Comparison of ENCODE assay signal across 10 cellular contexts in genomic region chr5:139297439-139298133, GRCh38. TPM values are rescaled to one million over a fixed set of nuclear protein-coding genes. Genes with fewer than 3 reads are reported as not detected.
A peak's percentile ranks its signal among the peaks of the same experiment; 100 is the strongest.
DNase-seq lines count a peak whose midpoint lies in the region; ATAC-seq and TF ChIP-seq lines count a peak whose summit lies in the region.
"Had no signal": no experiment of that assay in that cellular context is flagged by ENCODE, and none has a peak within 500 bp of the region (broad histone marks: within the 10 kb centered on the region; RNA-seq: fewer than 3 reads in every experiment).

No MANE protein-coding gene starts in this region.

- CTCF ChIA-PET in activated naive CD4-positive, alpha-beta T cell treated with anti-CD3 and anti-CD28 coated beads, Interleukin-2, amount 10 ng/mL, durations not matched to agents 7 days and 5 days (lab: Charles Lee) = interaction anchor here (1.0 to 1.1 kb wide), 2 partner anchors 22 to 97 kb away, joined by 3 read pairs; partner anchors contain the start of gene PROB1
- CTCF ChIA-PET in WTC11 (lab: Charles Lee) = no interaction called here

- ATAC-seq in WTC11 (no peak), GM18907 (IDR thresholded peaks at IDR 0.05; ENCODE audit: unreplicated experiment) (no peak)
- no peak for ATAC-seq in stimulated activated memory B cell treated with anti-CD40 and anti-IgM and Interleukin-4, amounts not matched to agents 10 μg/mL and 1 μg/mL and 100 μg/mL, for 72 hours

- H3K4me1 Mint-ChIP-seq in activated naive CD4-positive, alpha-beta T cell treated with anti-CD3 and anti-CD28 coated beads, Interleukin-2, amount 10 ng/mL, durations not matched to agents 7 days and 5 days = peaks cover 72% of the 10 kb centered on the region
- peaks cover 61% of the 10 kb centered on the region for H3K4me1 Mint-ChIP-seq in WTC11
- H3K4me1 Mint-ChIP-seq in stimulated activated memory B cell treated with anti-CD40 and anti-IgM and Interleukin-4, amounts not matched to agents 10 μg/mL and 1 μg/mL and 100 μg/mL, for 72 hours = peaks cover 74% of the 10 kb centered on the region

- H3K9me3 Mint-ChIP-seq in activated naive CD4-positive, alpha-beta T cell treated with anti-CD3 and anti-CD28 coated beads, Interleukin-2, amount 10 ng/mL, durations not matched to agents 7 days and 5 days = no peaks in the 10 kb centered on the region
- H3K9me3 Mint-ChIP-seq in WTC11 = no peaks in the 10 kb centered on the region
- no peaks in the 10 kb centered on the region for H3K9me3 Mint-ChIP-seq in stimulated activated memory B cell treated with anti-CD40 and anti-IgM and Interleukin-4, amounts not matched to agents 10 μg/mL and 1 μg/mL and 100 μg/mL, for 72 hours

- H3K36me3 ChIP-seq in iPS-20b (ENCODE audit: insufficient read depth, low read depth, low read length) = peaks cover 41% of the 10 kb centered on the region; the same call in 1 of the 2 replicates
- H3K36me3 ChIP-seq: thyroid gland had no signal

- H3K9me3 ChIP-seq in iPS-20b (ENCODE audit: insufficient read depth, low read depth, low read length) = no peaks in the 10 kb centered on the region
- H3K9me3 ChIP-seq: thyroid gland had no signal

- no peak for DNase-seq in activated naive CD4-positive, alpha-beta T cell treated with anti-CD3 and anti-CD28 coated beads, Interleukin-2, amount 10 ng/mL, durations not matched to agents 7 days and 5 days
- no peak for DNase-seq in activated naive CD4-positive, alpha-beta T cell treated with Interleukin-2 at 50 U/mL for 16 hours
- DNase-seq in WTC11 (ENCODE audit: low spot score) (no peak), NCI-H1048 (lab: John Stamatoyannopoulos, UW) (no peak), SKM-1 (lab: John Stamatoyannopoulos, UW; ENCODE audit: unreplicated experiment) (no peak)
- DNase-seq: GOT3 had no signal

- H3K36me3 Mint-ChIP-seq in activated naive CD4-positive, alpha-beta T cell treated with anti-CD3 and anti-CD28 coated beads, Interleukin-2, amount 10 ng/mL, durations not matched to agents 7 days and 5 days = peaks cover 30% of the 10 kb centered on the region
- H3K36me3 Mint-ChIP-seq in WTC11 = peaks cover 24% of the 10 kb centered on the region
- H3K36me3 Mint-ChIP-seq in stimulated activated memory B cell treated with anti-CD40 and anti-IgM and Interleukin-4, amounts not matched to agents 10 μg/mL and 1 μg/mL and 100 μg/mL, for 72 hours = peaks cover 36% of the 10 kb centered on the region

- H3K4me3 Mint-ChIP-seq in activated naive CD4-positive, alpha-beta T cell treated with anti-CD3 and anti-CD28 coated beads, Interleukin-2, amount 10 ng/mL, durations not matched to agents 7 days and 5 days = peak overlapping the region; percentile 32
- peak overlapping the region; percentile 99 for H3K4me3 Mint-ChIP-seq in WTC11
- H3K4me3 Mint-ChIP-seq in stimulated activated memory B cell treated with anti-CD40 and anti-IgM and Interleukin-4, amounts not matched to agents 10 μg/mL and 1 μg/mL and 100 μg/mL, for 72 hours = peak overlapping the region; percentile 33

- H3K27ac ChIP-seq in iPS-20b (ENCODE audit: low read length) = no peak overlapping the region

- no peak for TF ChIP-seq CTCF in WTC11 (IDR thresholded peaks at IDR 0.05)

- peak overlapping the region; percentile 96 for H3K4me3 ChIP-seq in iPS-20b (ENCODE audit: low read length)
- H3K4me3 ChIP-seq: thyroid gland had no signal

- peaks cover 3% of the 10 kb centered on the region for H3K27me3 Mint-ChIP-seq in activated naive CD4-positive, alpha-beta T cell treated with anti-CD3 and anti-CD28 coated beads, Interleukin-2, amount 10 ng/mL, durations not matched to agents 7 days and 5 days
- H3K27me3 Mint-ChIP-seq in WTC11 (ENCODE audit: low read depth) = no peaks in the 10 kb centered on the region
- no peaks in the 10 kb centered on the region for H3K27me3 Mint-ChIP-seq in stimulated activated memory B cell treated with anti-CD40 and anti-IgM and Interleukin-4, amounts not matched to agents 10 μg/mL and 1 μg/mL and 100 μg/mL, for 72 hours

- peak overlapping the region; percentile 4; the same call in 1 of the 2 replicates for H3K9ac ChIP-seq in iPS-20b (ENCODE audit: low read depth, low read length)

- H3K27me3 ChIP-seq in iPS-20b (ENCODE audit: insufficient read depth, low read length) = no peaks in the 10 kb centered on the region
- H3K27me3 ChIP-seq: thyroid gland had no signal

- peak overlapping the region; percentile 47 for H3K27ac Mint-ChIP-seq in activated naive CD4-positive, alpha-beta T cell treated with anti-CD3 and anti-CD28 coated beads, Interleukin-2, amount 10 ng/mL, durations not matched to agents 7 days and 5 days
- H3K27ac Mint-ChIP-seq in WTC11 = peak overlapping the region; percentile 58
- peak overlapping the region; percentile 63 for H3K27ac Mint-ChIP-seq in stimulated activated memory B cell treated with anti-CD40 and anti-IgM and Interleukin-4, amounts not matched to agents 10 μg/mL and 1 μg/mL and 100 μg/mL, for 72 hours

- peaks cover 34% of the 10 kb centered on the region for H3K4me1 ChIP-seq in iPS-20b (ENCODE audit: insufficient read depth, low read length)

- POLR2A ChIA-PET in WTC11 (lab: Charles Lee) = interaction anchor here (0.6 to 1.6 kb wide), 6 partner anchors 11 to 722 kb away, joined by 3 to 7 read pairs (median 3); no protein-coding TSS in a partner anchor

TF ChIP-seq in WTC11, 78 proteins besides CTCF, POLR2A, EP300 and RAD21:
- TF ChIP-seq MYBL2 (CRISPR knock-in tag; IDR thresholded peaks at IDR 0.05) (no peak), ZNF423 (CRISPR knock-in tag; IDR thresholded peaks at IDR 0.05) (no peak), CDX4 (CRISPR knock-in tag; IDR thresholded peaks at IDR 0.05; ENCODE audit: borderline replicate concordance) (no peak), MLX (CRISPR knock-in tag; IDR thresholded peaks at IDR 0.05) (no peak), ZNF416 (CRISPR knock-in tag; IDR thresholded peaks at IDR 0.05) (no peak), ATF1 (CRISPR knock-in tag; IDR thresholded peaks at IDR 0.05) (no peak)
- TF ChIP-seq, protein P1, sequence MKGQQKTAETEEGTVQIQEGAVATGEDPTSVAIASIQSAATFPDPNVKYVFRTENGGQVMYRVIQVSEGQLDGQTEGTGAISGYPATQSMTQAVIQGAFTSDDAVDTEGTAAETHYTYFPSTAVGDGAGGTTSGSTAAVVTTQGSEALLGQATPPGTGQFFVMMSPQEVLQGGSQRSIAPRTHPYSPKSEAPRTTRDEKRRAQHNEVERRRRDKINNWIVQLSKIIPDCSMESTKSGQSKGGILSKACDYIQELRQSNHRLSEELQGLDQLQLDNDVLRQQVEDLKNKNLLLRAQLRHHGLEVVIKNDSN (CRISPR knock-in tag; IDR thresholded peaks at IDR 0.05) = no peak
- TF ChIP-seq, protein P2, sequence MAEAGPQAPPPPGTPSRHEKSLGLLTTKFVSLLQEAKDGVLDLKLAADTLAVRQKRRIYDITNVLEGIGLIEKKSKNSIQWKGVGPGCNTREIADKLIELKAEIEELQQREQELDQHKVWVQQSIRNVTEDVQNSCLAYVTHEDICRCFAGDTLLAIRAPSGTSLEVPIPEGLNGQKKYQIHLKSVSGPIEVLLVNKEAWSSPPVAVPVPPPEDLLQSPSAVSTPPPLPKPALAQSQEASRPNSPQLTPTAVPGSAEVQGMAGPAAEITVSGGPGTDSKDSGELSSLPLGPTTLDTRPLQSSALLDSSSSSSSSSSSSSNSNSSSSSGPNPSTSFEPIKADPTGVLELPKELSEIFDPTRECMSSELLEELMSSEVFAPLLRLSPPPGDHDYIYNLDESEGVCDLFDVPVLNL (CRISPR knock-in tag; IDR thresholded peaks at IDR 0.05; ENCODE audit: borderline replicate concordance, low read depth) = no peak
- TF ChIP-seq, protein P3, sequence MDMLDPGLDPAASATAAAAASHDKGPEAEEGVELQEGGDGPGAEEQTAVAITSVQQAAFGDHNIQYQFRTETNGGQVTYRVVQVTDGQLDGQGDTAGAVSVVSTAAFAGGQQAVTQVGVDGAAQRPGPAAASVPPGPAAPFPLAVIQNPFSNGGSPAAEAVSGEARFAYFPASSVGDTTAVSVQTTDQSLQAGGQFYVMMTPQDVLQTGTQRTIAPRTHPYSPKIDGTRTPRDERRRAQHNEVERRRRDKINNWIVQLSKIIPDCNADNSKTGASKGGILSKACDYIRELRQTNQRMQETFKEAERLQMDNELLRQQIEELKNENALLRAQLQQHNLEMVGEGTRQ (CRISPR knock-in tag; IDR thresholded peaks at IDR 0.05) = no peak
- TF ChIP-seq, protein P4, sequence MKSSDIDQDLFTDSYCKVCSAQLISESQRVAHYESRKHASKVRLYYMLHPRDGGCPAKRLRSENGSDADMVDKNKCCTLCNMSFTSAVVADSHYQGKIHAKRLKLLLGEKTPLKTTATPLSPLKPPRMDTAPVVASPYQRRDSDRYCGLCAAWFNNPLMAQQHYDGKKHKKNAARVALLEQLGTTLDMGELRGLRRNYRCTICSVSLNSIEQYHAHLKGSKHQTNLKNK (CRISPR knock-in tag; IDR thresholded peaks at IDR 0.05) = no peak

RNA-seq across cellular contexts. Expression of gene MATR3, which starts 4.0 kb away (rescaled TPM):
- total RNA-seq in WTC11 (2021) = 228 to 290 TPM (median 233 TPM) in 3 replicates

RNA-seq across cellular contexts. Expression of gene PAIP2, which starts 44.1 kb away (rescaled TPM):
- 122 to 126 TPM (median 126 TPM) in 3 replicates for total RNA-seq in WTC11 (2021)

Comparison
In these comparisons a context has a peak if more than half of its experiments do, and no peak if none do; other contexts are left out.
1. H3K4me3 Mint-ChIP-seq: peak in every context shown above with its lines; median percentile 99 in WTC11; 33 in stimulated activated memory B cell treated with anti-CD40 and anti-IgM and Interleukin-4, amounts not matched to agents 10 μg/mL and 1 μg/mL and 100 μg/mL, for 72 hours; 32 in activated naive CD4-positive, alpha-beta T cell treated with anti-CD3 and anti-CD28 coated beads, Interleukin-2, amount 10 ng/mL, durations not matched to agents 7 days and 5 days.